ENCODE assay signal across 1 cellular context in the genomic region with DNA sequence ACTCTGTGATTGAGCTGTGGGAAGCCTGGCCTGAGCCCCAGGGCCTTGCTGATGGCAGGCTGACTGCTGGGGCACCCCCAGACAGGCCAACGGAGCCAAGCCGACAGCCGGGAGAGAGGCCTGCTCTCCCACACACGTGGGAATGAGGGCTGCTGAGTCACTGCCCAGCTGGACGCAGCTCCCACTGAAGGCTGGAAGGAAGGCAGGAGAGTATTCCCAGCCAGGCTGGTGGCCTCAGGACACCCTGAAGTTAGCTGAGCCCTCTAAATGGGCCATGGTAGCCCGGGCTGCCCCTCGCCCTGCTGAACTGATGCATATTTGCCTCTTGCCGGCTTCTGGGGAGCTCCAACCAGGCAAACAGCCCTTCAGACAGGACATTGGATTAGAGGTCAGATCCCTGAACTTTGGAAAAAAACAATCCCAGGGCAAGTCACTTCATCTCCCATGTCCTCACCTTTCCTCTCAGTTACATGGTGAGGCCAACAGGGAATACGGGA.
TF ChIP-seq lines count a peak whose summit lies in the region.

No MANE protein-coding gene starts in this region.

TF ChIP-seq in H1, 55 proteins besides CTCF, POLR2A, EP300 and RAD21 (continued from another document):
- TF ChIP-seq, protein P1, sequence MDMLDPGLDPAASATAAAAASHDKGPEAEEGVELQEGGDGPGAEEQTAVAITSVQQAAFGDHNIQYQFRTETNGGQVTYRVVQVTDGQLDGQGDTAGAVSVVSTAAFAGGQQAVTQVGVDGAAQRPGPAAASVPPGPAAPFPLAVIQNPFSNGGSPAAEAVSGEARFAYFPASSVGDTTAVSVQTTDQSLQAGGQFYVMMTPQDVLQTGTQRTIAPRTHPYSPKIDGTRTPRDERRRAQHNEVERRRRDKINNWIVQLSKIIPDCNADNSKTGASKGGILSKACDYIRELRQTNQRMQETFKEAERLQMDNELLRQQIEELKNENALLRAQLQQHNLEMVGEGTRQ (IDR thresholded peaks at IDR 0.05; ENCODE audit: low read length) = no peak
- TF ChIP-seq RXRA (IDR thresholded peaks at IDR 0.05; ENCODE audit: insufficient read depth, low read depth, low read length) (no peak), TBP (IDR thresholded peaks at IDR 0.05; ENCODE audit: low read depth, low read length) (no peak), SP2 (IDR thresholded peaks at IDR 0.05; ENCODE audit: low read length) (no peak), CHD1 (IDR thresholded peaks at IDR 0.05; ENCODE audit: low read depth, low read length) (no peak), POU5F1 (IDR thresholded peaks at IDR 0.05; ENCODE audit: low read depth, low read length) (no peak), GTF2F1 (IDR thresholded peaks at IDR 0.05; ENCODE audit: borderline replicate concordance, low read depth, low read length) (no peak), SIRT6 (IDR thresholded peaks at IDR 0.05; ENCODE audit: low read length) (no peak), KDM5A (IDR thresholded peaks at IDR 0.05; ENCODE audit: low read length) (no peak), CBX5 (IDR thresholded peaks at IDR 0.05; ENCODE audit: low read depth, low read length) (no peak)
- TF ChIP-seq, protein P2, sequence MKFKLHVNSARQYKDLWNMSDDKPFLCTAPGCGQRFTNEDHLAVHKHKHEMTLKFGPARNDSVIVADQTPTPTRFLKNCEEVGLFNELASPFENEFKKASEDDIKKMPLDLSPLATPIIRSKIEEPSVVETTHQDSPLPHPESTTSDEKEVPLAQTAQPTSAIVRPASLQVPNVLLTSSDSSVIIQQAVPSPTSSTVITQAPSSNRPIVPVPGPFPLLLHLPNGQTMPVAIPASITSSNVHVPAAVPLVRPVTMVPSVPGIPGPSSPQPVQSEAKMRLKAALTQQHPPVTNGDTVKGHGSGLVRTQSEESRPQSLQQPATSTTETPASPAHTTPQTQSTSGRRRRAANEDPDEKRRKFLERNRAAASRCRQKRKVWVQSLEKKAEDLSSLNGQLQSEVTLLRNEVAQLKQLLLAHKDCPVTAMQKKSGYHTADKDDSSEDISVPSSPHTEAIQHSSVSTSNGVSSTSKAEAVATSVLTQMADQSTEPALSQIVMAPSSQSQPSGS (IDR thresholded peaks at IDR 0.05; ENCODE audit: low read length) = no peak
